ENCODE assay signal across 19 cellular contexts in genomic region chr5:74266132-74266531, GRCh38.
"Had no signal": no experiment of that assay in that cellular context is flagged by ENCODE, and none has a peak within 500 bp of the region (broad histone marks: within the 10 kb centered on the region; RNA-seq: fewer than 3 reads in every experiment).

No MANE protein-coding gene starts in this region.

- H3K4me1 Mint-ChIP-seq: naive thymus-derived CD8-positive, alpha-beta T cell; stimulated activated naive B cell treated with anti-CD40 and anti-IgM and Interleukin-4, amounts not matched to agents 10 μg/mL and 1 μg/mL and 100 μg/mL, for 72 hours; stimulated activated naive CD8-positive, alpha-beta T cell treated with anti-CD3 and anti-CD28 coated beads, Interleukin-15, amount 100 ng/mL, for 72 hours had no signal

- DNase-seq: central memory CD4-positive, alpha-beta T cell; cortex of kidney; dorsolateral prefrontal cortex; effector CD8-positive, alpha-beta T cell; heart left ventricle; hypothalamus; left ventricle myocardium superior; mammary epithelial cell; naive thymus-derived CD8-positive, alpha-beta T cell; small intestine; stimulated activated CD4-positive, alpha-beta T cell treated with anti-CD3 and anti-CD28 coated beads, Interleukin-4, amount 100 ng/mL, for 1 hour; stimulated activated naive B cell treated with anti-CD40 and anti-IgM and Interleukin-4, amounts not matched to agents 10 μg/mL and 1 μg/mL and 100 μg/mL, for 72 hours; stimulated activated naive CD8-positive, alpha-beta T cell treated with anti-CD3 and anti-CD28 coated beads, Interleukin-15, amount 100 ng/mL, for 72 hours; transverse colon had no signal

- H3K27ac ChIP-seq: dorsolateral prefrontal cortex, heart left ventricle, right atrium auricular region, thoracic aorta, transverse colon had no signal

- H3K27me3 Mint-ChIP-seq: stimulated activated naive CD8-positive, alpha-beta T cell treated with anti-CD3 and anti-CD28 coated beads, Interleukin-15, amount 100 ng/mL, for 72 hours had no signal

- H3K9me3 Mint-ChIP-seq: naive thymus-derived CD8-positive, alpha-beta T cell; neural crest cell; stimulated activated naive B cell treated with anti-CD40 and anti-IgM and Interleukin-4, amounts not matched to agents 10 μg/mL and 1 μg/mL and 100 μg/mL, for 72 hours; stimulated activated naive CD8-positive, alpha-beta T cell treated with anti-CD3 and anti-CD28 coated beads, Interleukin-15, amount 100 ng/mL, for 72 hours had no signal

- H3K4me3 Mint-ChIP-seq: naive thymus-derived CD8-positive, alpha-beta T cell; neural crest cell; stimulated activated naive B cell treated with anti-CD40 and anti-IgM and Interleukin-4, amounts not matched to agents 10 μg/mL and 1 μg/mL and 100 μg/mL, for 72 hours; stimulated activated naive CD8-positive, alpha-beta T cell treated with anti-CD3 and anti-CD28 coated beads, Interleukin-15, amount 100 ng/mL, for 72 hours had no signal

- H3K4me3 ChIP-seq: dorsolateral prefrontal cortex, heart left ventricle, right atrium auricular region, thoracic aorta, transverse colon had no signal

- H3K4me1 ChIP-seq: right atrium auricular region, transverse colon had no signal

- FAIRE-seq: frontal cortex, islet of Langerhans, small intestine had no signal

- H3K36me3 Mint-ChIP-seq: naive thymus-derived CD8-positive, alpha-beta T cell; stimulated activated naive B cell treated with anti-CD40 and anti-IgM and Interleukin-4, amounts not matched to agents 10 μg/mL and 1 μg/mL and 100 μg/mL, for 72 hours had no signal

- H3K36me3 ChIP-seq: heart left ventricle, right atrium auricular region, thoracic aorta, transverse colon had no signal

- H3K9me3 ChIP-seq: heart left ventricle, right atrium auricular region, thoracic aorta, transverse colon had no signal

- H3K27me3 ChIP-seq: dorsolateral prefrontal cortex, heart left ventricle, right atrium auricular region, transverse colon had no signal

- ATAC-seq: heart left ventricle; left ventricle myocardium superior; naive thymus-derived CD8-positive, alpha-beta T cell; stimulated activated naive B cell treated with anti-CD40 and anti-IgM and Interleukin-4, amounts not matched to agents 10 μg/mL and 1 μg/mL and 100 μg/mL, for 72 hours; stimulated activated naive CD8-positive, alpha-beta T cell treated with anti-CD3 and anti-CD28 coated beads, Interleukin-15, amount 100 ng/mL, for 72 hours had no signal

- H3K27ac Mint-ChIP-seq: naive thymus-derived CD8-positive, alpha-beta T cell; stimulated activated naive B cell treated with anti-CD40 and anti-IgM and Interleukin-4, amounts not matched to agents 10 μg/mL and 1 μg/mL and 100 μg/mL, for 72 hours; stimulated activated naive CD8-positive, alpha-beta T cell treated with anti-CD3 and anti-CD28 coated beads, Interleukin-15, amount 100 ng/mL, for 72 hours had no signal
